ENCODE assay signal across 8 cellular contexts in the genomic region with DNA sequence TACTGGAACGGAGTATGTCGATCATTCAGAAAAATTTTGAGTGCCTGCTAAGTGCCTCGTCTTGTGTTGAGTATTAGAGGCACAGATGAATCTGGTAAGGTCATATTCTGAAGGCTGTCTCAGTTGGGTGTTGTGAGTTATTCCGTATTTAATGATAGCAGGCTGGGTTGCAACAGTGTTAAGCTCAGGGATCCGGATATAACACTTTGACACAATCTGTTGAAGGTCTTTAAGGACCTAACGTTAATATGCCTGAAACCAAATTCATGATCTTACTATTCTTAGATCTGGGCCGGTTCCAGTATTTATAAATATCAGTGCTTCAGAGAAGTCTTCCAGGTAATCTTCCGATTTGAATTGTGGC. TPM values are rescaled to one million over a fixed set of nuclear protein-coding genes. Genes with fewer than 3 reads are reported as not detected.
A peak's percentile ranks its signal among the peaks of the same experiment; 100 is the strongest.
DNase-seq lines count a peak whose midpoint lies in the region; ATAC-seq and TF ChIP-seq lines count a peak whose summit lies in the region.

No MANE protein-coding gene starts in this region.

- POLR2A ChIA-PET in HEK293 (lab: Yijun Ruan, JAX), result interaction anchor here (0.6 to 2.2 kb wide), 13 partner anchors 9 to 350 kb away, joined by 3 to 22 read pairs (median 4); a partner anchor contains a TSS

- H3K9me3 Mint-ChIP-seq in activated T-helper 1 cell treated with anti-CD3 and anti-CD28 coated beads, Interleukin-12 subunit alpha, Interleukin-12 subunit beta, Interleukin-2, Interleukin-4 antibody, amounts not matched to agents 30 ng/mL and 10 ng/mL and 1 ng/mL, durations not matched to agents 14 hours and 24 hours and 36 hours, result no peaks in the 10 kb centered on the region
- H3K9me3 Mint-ChIP-seq in stimulated activated effector memory CD8-positive, alpha-beta T cell treated with anti-CD3 and anti-CD28 coated beads, Interleukin-12 subunit alpha, Interleukin-12 subunit beta, amount 100 ng/mL, for 72 hours, result no peaks in the 10 kb centered on the region

- no peaks in the 10 kb centered on the region for H3K4me1 ChIP-seq in HEK293 (ENCODE audit: control insufficient read depth, insufficient read depth, low read length)
- no peaks in the 10 kb centered on the region for H3K4me1 ChIP-seq in iPS DF 6.9 (ENCODE audit: control insufficient read depth, insufficient read depth, low read length)

- H3K36me3 Mint-ChIP-seq in activated T-helper 1 cell treated with anti-CD3 and anti-CD28 coated beads, Interleukin-12 subunit alpha, Interleukin-12 subunit beta, Interleukin-2, Interleukin-4 antibody, amounts not matched to agents 30 ng/mL and 10 ng/mL and 1 ng/mL, durations not matched to agents 14 hours and 24 hours and 36 hours (ENCODE audit: low read depth), result peaks cover 40% of the 10 kb centered on the region
- H3K36me3 Mint-ChIP-seq in stimulated activated effector memory CD8-positive, alpha-beta T cell treated with anti-CD3 and anti-CD28 coated beads, Interleukin-12 subunit alpha, Interleukin-12 subunit beta, amount 100 ng/mL, for 72 hours, result peaks cover 95% of the 10 kb centered on the region

- WGBS in iPS DF 6.9 (ENCODE audit: insufficient coverage, insufficient read length), result no CpG with 5 or more reads among the region's 8 CpGs

- peaks cover 45% of the 10 kb centered on the region for H3K4me1 Mint-ChIP-seq in activated T-helper 1 cell treated with anti-CD3 and anti-CD28 coated beads, Interleukin-12 subunit alpha, Interleukin-12 subunit beta, Interleukin-2, Interleukin-4 antibody, amounts not matched to agents 30 ng/mL and 10 ng/mL and 1 ng/mL, durations not matched to agents 14 hours and 24 hours and 36 hours (ENCODE audit: low read depth)
- H3K4me1 Mint-ChIP-seq in stimulated activated effector memory CD8-positive, alpha-beta T cell treated with anti-CD3 and anti-CD28 coated beads, Interleukin-12 subunit alpha, Interleukin-12 subunit beta, amount 100 ng/mL, for 72 hours, result peaks cover 38% of the 10 kb centered on the region

- no peak for ATAC-seq in stimulated activated effector memory CD8-positive, alpha-beta T cell treated with anti-CD3 and anti-CD28 coated beads, Interleukin-12 subunit alpha, Interleukin-12 subunit beta, amount 100 ng/mL, for 72 hours
- ATAC-seq in GM19328 (IDR thresholded peaks at IDR 0.05; ENCODE audit: unreplicated experiment), result no peak

- no peak; the same call in 1 of the 2 replicates for TF ChIP-seq CTCF in HEK293 (tag by site-specific recombination; IDR thresholded peaks at IDR 0.05)

- intact Hi-C loops in activated T-helper 1 cell treated with anti-CD3 and anti-CD28 coated beads, Interleukin-12 subunit alpha, Interleukin-12 subunit beta, Interleukin-2, Interleukin-4 antibody, amounts not matched to agents 30 ng/mL and 10 ng/mL and 1 ng/mL, durations not matched to agents 14 hours and 24 hours and 36 hours (cut with micrococcal nuclease), result loop anchor here (1.0 to 10.0 kb wide), 13 partner anchors 19 to 815 kb away; a partner anchor contains a TSS

- no peaks in the 10 kb centered on the region for H3K27me3 ChIP-seq in iPS DF 6.9 (ENCODE audit: control insufficient read depth, insufficient read depth, low read length)

- CTCF ChIA-PET in HEK293 (lab: Yijun Ruan, JAX), result interaction anchor here (0.7 to 0.9 kb wide), 2 partner anchors 265 to 294 kb away, joined by 3 read pairs; no protein-coding TSS in a partner anchor

- H3K27ac Mint-ChIP-seq in activated T-helper 1 cell treated with anti-CD3 and anti-CD28 coated beads, Interleukin-12 subunit alpha, Interleukin-12 subunit beta, Interleukin-2, Interleukin-4 antibody, amounts not matched to agents 30 ng/mL and 10 ng/mL and 1 ng/mL, durations not matched to agents 14 hours and 24 hours and 36 hours, result peak overlapping the region; percentile 100
- H3K27ac Mint-ChIP-seq in stimulated activated effector memory CD8-positive, alpha-beta T cell treated with anti-CD3 and anti-CD28 coated beads, Interleukin-12 subunit alpha, Interleukin-12 subunit beta, amount 100 ng/mL, for 72 hours, result peak overlapping the region; percentile 98

- H3K4me3 Mint-ChIP-seq in activated T-helper 1 cell treated with anti-CD3 and anti-CD28 coated beads, Interleukin-12 subunit alpha, Interleukin-12 subunit beta, Interleukin-2, Interleukin-4 antibody, amounts not matched to agents 30 ng/mL and 10 ng/mL and 1 ng/mL, durations not matched to agents 14 hours and 24 hours and 36 hours, result peak overlapping the region; percentile 100
- peak overlapping the region; percentile 99 for H3K4me3 Mint-ChIP-seq in stimulated activated effector memory CD8-positive, alpha-beta T cell treated with anti-CD3 and anti-CD28 coated beads, Interleukin-12 subunit alpha, Interleukin-12 subunit beta, amount 100 ng/mL, for 72 hours

- no peaks in the 10 kb centered on the region for H3K27me3 Mint-ChIP-seq in activated T-helper 1 cell treated with anti-CD3 and anti-CD28 coated beads, Interleukin-12 subunit alpha, Interleukin-12 subunit beta, Interleukin-2, Interleukin-4 antibody, amounts not matched to agents 30 ng/mL and 10 ng/mL and 1 ng/mL, durations not matched to agents 14 hours and 24 hours and 36 hours (ENCODE audit: insufficient read depth)

- peak overlapping the region; percentile 83 for H3K4me3 ChIP-seq in HEK293 (ENCODE audit: low read depth, low read length)
- peak overlapping the region; percentile 91 for H3K4me3 ChIP-seq in iPS DF 6.9 (ENCODE audit: low read length)

- H3K9me3 ChIP-seq in HEK293 (ENCODE audit: control insufficient read depth, insufficient read depth, low read depth, low read length), result no peaks in the 10 kb centered on the region
- no peaks in the 10 kb centered on the region for H3K9me3 ChIP-seq in iPS DF 6.9 (ENCODE audit: control insufficient read depth, insufficient read depth, low read length)

- H3K36me3 ChIP-seq in HEK293 (ENCODE audit: control insufficient read depth in 2 of 2, insufficient read depth in 1 of 2, low read length in 2 of 2), result peaks cover 21 to 63% of the 10 kb centered on the region in 2 experiments; a peak in 2 of 3 replicates
- H3K36me3 ChIP-seq in iPS DF 6.9 (ENCODE audit: control insufficient read depth, insufficient read depth, low read length), result peaks cover 13% of the 10 kb centered on the region

- DNase-seq in activated T-helper 1 cell treated with anti-CD3 and anti-CD28 coated beads, Interleukin-12 subunit alpha, Interleukin-12 subunit beta, Interleukin-2, Interleukin-4 antibody, amounts not matched to agents 30 ng/mL and 10 ng/mL and 1 ng/mL, durations not matched to agents 14 hours and 24 hours and 36 hours (ENCODE audit: low spot score), result no peak
- DNase-seq in iPS DF 6.9 (ENCODE audit: low read depth, low spot score), result no peak
- no peak for DNase-seq in stimulated activated effector memory CD8-positive, alpha-beta T cell treated with anti-CD3 and anti-CD28 coated beads, Interleukin-12 subunit alpha, Interleukin-12 subunit beta, amount 100 ng/mL, for 72 hours (ENCODE audit: low spot score in 2 of 2)
- DNase-seq in kidney tubule cell (ENCODE audit: low spot score), result no peak
- DNase-seq in NCI-H128 (lab: John Stamatoyannopoulos, UW; ENCODE audit: unreplicated experiment), result no peak
- no peak for DNase-seq in activated gamma-delta T cell treated with Interleukin-2 at 50 U/mL for 16 hours

- H3K27ac ChIP-seq in HEK293 (ENCODE audit: extremely low read depth, low read depth, low read length) (peak overlapping the region; percentile 68), iPS DF 6.9 (ENCODE audit: low read length) (no peak overlapping the region)

TF ChIP-seq in HEK293, 187 proteins besides CTCF, POLR2A, EP300 and RAD21:
- TF ChIP-seq, protein P1, sequence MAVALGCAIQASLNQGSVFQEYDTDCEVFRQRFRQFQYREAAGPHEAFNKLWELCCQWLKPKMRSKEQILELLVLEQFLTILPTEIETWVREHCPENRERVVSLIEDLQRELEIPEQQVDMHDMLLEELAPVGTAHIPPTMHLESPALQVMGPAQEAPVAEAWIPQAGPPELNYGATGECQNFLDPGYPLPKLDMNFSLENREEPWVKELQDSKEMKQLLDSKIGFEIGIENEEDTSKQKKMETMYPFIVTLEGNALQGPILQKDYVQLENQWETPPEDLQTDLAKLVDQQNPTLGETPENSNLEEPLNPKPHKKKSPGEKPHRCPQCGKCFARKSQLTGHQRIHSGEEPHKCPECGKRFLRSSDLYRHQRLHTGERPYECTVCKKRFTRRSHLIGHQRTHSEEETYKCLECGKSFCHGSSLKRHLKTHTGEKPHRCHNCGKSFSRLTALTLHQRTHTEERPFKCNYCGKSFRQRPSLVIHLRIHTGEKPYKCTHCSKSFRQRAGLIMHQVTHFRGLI (tag by site-specific recombination; IDR thresholded peaks at IDR 0.05), result no peak
- peak; percentile 27; the same call in 1 of the 2 replicates for TF ChIP-seq ZNF335 (tag by site-specific recombination; conservative IDR thresholded peaks at IDR 0.05)
- no peak for TF ChIP-seq ZNF239 (tag by site-specific recombination; IDR thresholded peaks at IDR 0.05)
- TF ChIP-seq ZSCAN16 (tag by site-specific recombination; IDR thresholded peaks at IDR 0.05), result no peak
- no peak for TF ChIP-seq EGR2 (tag by site-specific recombination; IDR thresholded peaks at IDR 0.05; ENCODE audit: low read depth)
- no peak for TF ChIP-seq SETDB1 (IDR thresholded peaks at IDR 0.05; ENCODE audit: insufficient read length, low read length)

RNA-seq across cellular contexts. Expression of a gene that starts 0.6 kb away (rescaled TPM):
- total RNA-seq in activated T-helper 1 cell treated with anti-CD3 and anti-CD28 coated beads, Interleukin-12 subunit alpha, Interleukin-12 subunit beta, Interleukin-2, Interleukin-4 antibody, amounts not matched to agents 30 ng/mL and 10 ng/mL and 1 ng/mL, durations not matched to agents 14 hours and 24 hours and 36 hours, result 103 and 105 TPM in 2 replicates

RNA-seq across cellular contexts. Expression of a gene that starts 0.7 kb away (rescaled TPM):
- 39.6 and 40.3 TPM in 2 replicates for total RNA-seq in activated T-helper 1 cell treated with anti-CD3 and anti-CD28 coated beads, Interleukin-12 subunit alpha, Interleukin-12 subunit beta, Interleukin-2, Interleukin-4 antibody, amounts not matched to agents 30 ng/mL and 10 ng/mL and 1 ng/mL, durations not matched to agents 14 hours and 24 hours and 36 hours

RNA-seq across cellular contexts. Expression of a gene that starts 39.0 kb away (rescaled TPM):
- 40.5 and 42.3 TPM in 2 replicates for total RNA-seq in activated T-helper 1 cell treated with anti-CD3 and anti-CD28 coated beads, Interleukin-12 subunit alpha, Interleukin-12 subunit beta, Interleukin-2, Interleukin-4 antibody, amounts not matched to agents 30 ng/mL and 10 ng/mL and 1 ng/mL, durations not matched to agents 14 hours and 24 hours and 36 hours
